ENCODE assay signal across 10 cellular contexts in the genomic region with DNA sequence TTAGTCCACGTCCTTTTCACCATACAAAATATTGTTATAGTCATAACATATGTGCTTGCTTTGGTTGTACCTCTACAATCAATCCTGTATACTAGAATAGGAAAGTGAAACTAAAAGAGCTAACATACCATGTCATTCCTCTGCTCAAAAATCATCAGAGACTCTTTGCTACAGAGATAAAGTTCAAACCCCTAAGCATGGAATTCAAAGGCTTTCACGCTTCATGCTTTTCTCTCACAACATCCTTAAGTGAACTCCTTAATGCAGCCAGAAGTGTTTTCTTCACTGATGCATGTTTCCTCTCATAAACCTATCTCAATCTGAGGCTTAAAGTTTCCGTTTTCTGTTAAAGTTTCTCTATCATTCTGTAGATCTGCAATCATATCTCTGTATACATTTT.
DNase-seq lines count a peak whose midpoint lies in the region; ATAC-seq and TF ChIP-seq lines count a peak whose summit lies in the region.
"Had no signal": no experiment of that assay in that cellular context is flagged by ENCODE, and none has a peak within 500 bp of the region (broad histone marks: within the 10 kb centered on the region; RNA-seq: fewer than 3 reads in every experiment).

No MANE protein-coding gene starts in this region.

- peak overlapping the region; percentile 19 for H3K4me3 ChIP-seq in parathyroid adenoma (ENCODE audit: low read depth, low read length)
- H3K4me3 ChIP-seq: neural progenitor cell had no signal

- peak; percentile 74 for ATAC-seq in GM19043 (IDR thresholded peaks at IDR 0.05; ENCODE audit: low read depth, unreplicated experiment)
- ATAC-seq in HG02763 (IDR thresholded peaks at IDR 0.05; ENCODE audit: unreplicated experiment) = peak; percentile 76
- no peak for ATAC-seq in HG02840 (IDR thresholded peaks at IDR 0.05; ENCODE audit: low FRiP score, unreplicated experiment)

- no peak for TF ChIP-seq CTCF in parathyroid adenoma (IDR thresholded peaks at IDR 0.05)

- H3K27ac ChIP-seq in parathyroid adenoma = no peak overlapping the region
- H3K27ac ChIP-seq: neural progenitor cell had no signal

- peak overlapping the region; percentile 38 for H3K4me2 ChIP-seq in parathyroid adenoma (ENCODE audit: low read length)
- H3K4me2 ChIP-seq: neural progenitor cell had no signal

- no peak overlapping the region for H2AFZ ChIP-seq in parathyroid adenoma
- H2AFZ ChIP-seq: neural progenitor cell had no signal

- no peaks in the 10 kb centered on the region for H3K4me1 ChIP-seq in parathyroid adenoma
- H3K4me1 ChIP-seq: neural progenitor cell had no signal

- H3K9me3 ChIP-seq in parathyroid adenoma (ENCODE audit: control insufficient read depth, low read length) = no peaks in the 10 kb centered on the region

- H3K79me2 ChIP-seq in parathyroid adenoma = no peaks in the 10 kb centered on the region

- no peaks in the 10 kb centered on the region for H3K27me3 ChIP-seq in parathyroid adenoma (ENCODE audit: control insufficient read depth, insufficient read depth, low read length)
- H3K27me3 ChIP-seq: neural progenitor cell had no signal

- no peak overlapping the region for H3K9ac ChIP-seq in parathyroid adenoma
- H3K9ac ChIP-seq: neural progenitor cell had no signal

- DNase-seq in OCI-M1 (lab: John Stamatoyannopoulos, UW) (peak; percentile 84), inferior parietal cortex (ENCODE audit: extremely low spot score) (no peak)
- no peak for DNase-seq in activated CD4-positive, CD25-positive, alpha-beta regulatory T cell treated with anti-CD3 and anti-CD28 coated beads, Interleukin-2, amount 50 U/mL, for 72 hours
- DNase-seq: activated CD4-positive, alpha-beta T cell treated with anti-CD3 and anti-CD28 coated beads, Interleukin-2, amount 50 U/mL, for 4 hours; NCI-H1930 had no signal

- H3K36me3 ChIP-seq in parathyroid adenoma (ENCODE audit: control insufficient read depth, insufficient read depth, low read length) = no peaks in the 10 kb centered on the region
- H3K36me3 ChIP-seq: neural progenitor cell had no signal
